ENCODE assay signal across 2 cellular contexts in genomic region chr16:90035902-90036301, GRCh38.
TF ChIP-seq lines count a peak whose summit lies in the region.

No MANE protein-coding gene starts in this region.

TF ChIP-seq in WTC11, 78 proteins besides CTCF, POLR2A, EP300 and RAD21:
- TF ChIP-seq USF1 (CRISPR knock-in tag; IDR thresholded peaks at IDR 0.05) (0 out of 2 replicates have a peak, but pooled peaks have one; percentile 62), JAZF1 (CRISPR knock-in tag; IDR thresholded peaks at IDR 0.05) (no peak), RORB (CRISPR knock-in tag; IDR thresholded peaks at IDR 0.05) (no peak), GABPB1 (CRISPR knock-in tag; IDR thresholded peaks at IDR 0.05) (no peak), NFE2L1 (CRISPR knock-in tag; IDR thresholded peaks at IDR 0.05) (no peak), ZNF396 (CRISPR knock-in tag; IDR thresholded peaks at IDR 0.05; ENCODE audit: borderline replicate concordance) (no peak)
- TF ChIP-seq, protein P1, sequence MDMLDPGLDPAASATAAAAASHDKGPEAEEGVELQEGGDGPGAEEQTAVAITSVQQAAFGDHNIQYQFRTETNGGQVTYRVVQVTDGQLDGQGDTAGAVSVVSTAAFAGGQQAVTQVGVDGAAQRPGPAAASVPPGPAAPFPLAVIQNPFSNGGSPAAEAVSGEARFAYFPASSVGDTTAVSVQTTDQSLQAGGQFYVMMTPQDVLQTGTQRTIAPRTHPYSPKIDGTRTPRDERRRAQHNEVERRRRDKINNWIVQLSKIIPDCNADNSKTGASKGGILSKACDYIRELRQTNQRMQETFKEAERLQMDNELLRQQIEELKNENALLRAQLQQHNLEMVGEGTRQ (CRISPR knock-in tag; IDR thresholded peaks at IDR 0.05) = peak; percentile 57
- TF ChIP-seq, protein P2, sequence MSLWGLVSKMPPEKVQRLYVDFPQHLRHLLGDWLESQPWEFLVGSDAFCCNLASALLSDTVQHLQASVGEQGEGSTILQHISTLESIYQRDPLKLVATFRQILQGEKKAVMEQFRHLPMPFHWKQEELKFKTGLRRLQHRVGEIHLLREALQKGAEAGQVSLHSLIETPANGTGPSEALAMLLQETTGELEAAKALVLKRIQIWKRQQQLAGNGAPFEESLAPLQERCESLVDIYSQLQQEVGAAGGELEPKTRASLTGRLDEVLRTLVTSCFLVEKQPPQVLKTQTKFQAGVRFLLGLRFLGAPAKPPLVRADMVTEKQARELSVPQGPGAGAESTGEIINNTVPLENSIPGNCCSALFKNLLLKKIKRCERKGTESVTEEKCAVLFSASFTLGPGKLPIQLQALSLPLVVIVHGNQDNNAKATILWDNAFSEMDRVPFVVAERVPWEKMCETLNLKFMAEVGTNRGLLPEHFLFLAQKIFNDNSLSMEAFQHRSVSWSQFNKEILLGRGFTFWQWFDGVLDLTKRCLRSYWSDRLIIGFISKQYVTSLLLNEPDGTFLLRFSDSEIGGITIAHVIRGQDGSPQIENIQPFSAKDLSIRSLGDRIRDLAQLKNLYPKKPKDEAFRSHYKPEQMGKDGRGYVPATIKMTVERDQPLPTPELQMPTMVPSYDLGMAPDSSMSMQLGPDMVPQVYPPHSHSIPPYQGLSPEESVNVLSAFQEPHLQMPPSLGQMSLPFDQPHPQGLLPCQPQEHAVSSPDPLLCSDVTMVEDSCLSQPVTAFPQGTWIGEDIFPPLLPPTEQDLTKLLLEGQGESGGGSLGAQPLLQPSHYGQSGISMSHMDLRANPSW (CRISPR knock-in tag; conservative IDR thresholded peaks at IDR 0.05; ENCODE audit: low read depth) = no peak

TF ChIP-seq in H1, 55 proteins besides CTCF, POLR2A, EP300 and RAD21:
- peak; percentile 22; the same call in 1 of the 2 replicates for TF ChIP-seq BACH1 (IDR thresholded peaks at IDR 0.05; ENCODE audit: low read length)
- 0 out of 4 replicates have a peak, but pooled peaks have one; percentile 31 to 65 for TF ChIP-seq SIN3A (conservative IDR thresholded peaks at IDR 0.05 in 1 of 2, IDR thresholded peaks at IDR 0.05 in 1 of 2; ENCODE audit: low read depth in 1 of 2, low read length in 2 of 2)
- no peak for TF ChIP-seq YY1 (IDR thresholded peaks at IDR 0.05; ENCODE audit: low read depth, low read length)
- TF ChIP-seq CHD1 (IDR thresholded peaks at IDR 0.05; ENCODE audit: low read depth, low read length) = no peak
- TF ChIP-seq SRF (IDR thresholded peaks at IDR 0.05; ENCODE audit: low read depth, low read length) = peak; percentile 50; the same call in 1 of the 2 replicates
- TF ChIP-seq TAF1 (IDR thresholded peaks at IDR 0.05; ENCODE audit: low read depth, low read length) = peak; percentile 42; the same call in 1 of the 2 replicates
- TF ChIP-seq TEAD4 (IDR thresholded peaks at IDR 0.05; ENCODE audit: low read depth, low read length) = peak; percentile 35; the same call in 1 of the 2 replicates
- TF ChIP-seq, protein P3, sequence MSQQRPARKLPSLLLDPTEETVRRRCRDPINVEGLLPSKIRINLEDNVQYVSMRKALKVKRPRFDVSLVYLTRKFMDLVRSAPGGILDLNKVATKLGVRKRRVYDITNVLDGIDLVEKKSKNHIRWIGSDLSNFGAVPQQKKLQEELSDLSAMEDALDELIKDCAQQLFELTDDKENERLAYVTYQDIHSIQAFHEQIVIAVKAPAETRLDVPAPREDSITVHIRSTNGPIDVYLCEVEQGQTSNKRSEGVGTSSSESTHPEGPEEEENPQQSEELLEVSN (IDR thresholded peaks at IDR 0.05) = no peak
- TF ChIP-seq, protein P1 (IDR thresholded peaks at IDR 0.05; ENCODE audit: low read length) = peak; percentile 51
- no peak for TF ChIP-seq FOSL1 (IDR thresholded peaks at IDR 0.05; ENCODE audit: insufficient read depth, low read depth, low read length)
